14 cellular contexts compared by ENCODE assay signal in genomic region chr3:66487475-66487874, GRCh38. TPM values are rescaled to one million over a fixed set of nuclear protein-coding genes. Genes with fewer than 3 reads are reported as not detected.
A peak's percentile ranks its signal among the peaks of the same experiment; 100 is the strongest.
DNase-seq lines count a peak whose midpoint lies in the region; ATAC-seq, FAIRE-seq and TF ChIP-seq lines count a peak whose summit lies in the region.
"Had no signal": no experiment of that assay in that cellular context is flagged by ENCODE, and none has a peak within 500 bp of the region (broad histone marks: within the 10 kb centered on the region; RNA-seq: fewer than 3 reads in every experiment).

No MANE protein-coding gene starts in this region.

- TF ChIP-seq CTCF in left ventricle myocardium inferior (IDR thresholded peaks at IDR 0.05; ENCODE audit: borderline replicate concordance) (no peak), bronchial epithelial cell (IDR thresholded peaks at IDR 0.05; ENCODE audit: insufficient read depth, low read length, severe bottlenecking) (no peak), uterus (IDR thresholded peaks at IDR 0.05) (no peak), omental fat pad (IDR thresholded peaks at IDR 0.05) (no peak)

- no peaks in the 10 kb centered on the region for H3K36me3 ChIP-seq in left ventricle myocardium inferior
- H3K36me3 ChIP-seq in bronchial epithelial cell (ENCODE audit: control insufficient read depth, insufficient read depth, low read length): no peaks in the 10 kb centered on the region
- H3K36me3 ChIP-seq in mesodermal cell (ENCODE audit: control insufficient read depth, insufficient read depth, low read length): no peaks in the 10 kb centered on the region
- H3K36me3 ChIP-seq in uterus: no peaks in the 10 kb centered on the region
- H3K36me3 ChIP-seq: WERI-Rb-1 had no signal

- H3K4me3 ChIP-seq in left ventricle myocardium inferior: no peak overlapping the region
- no peak overlapping the region for H3K4me3 ChIP-seq in bronchial epithelial cell (ENCODE audit: low read depth, low read length)
- no peak overlapping the region for H3K4me3 ChIP-seq in mesodermal cell (ENCODE audit: extremely low read depth, insufficient read depth, low read length, poor library complexity, severe bottlenecking)
- H3K4me3 ChIP-seq in uterus: no peak overlapping the region

- H3K4me1 ChIP-seq in left ventricle myocardium inferior: peaks cover 89% of the 10 kb centered on the region
- peaks cover 62% of the 10 kb centered on the region for H3K4me1 ChIP-seq in mesodermal cell (ENCODE audit: control insufficient read depth, insufficient read depth, low read length, poor library complexity, severe bottlenecking)
- H3K4me1 ChIP-seq in uterus: peaks cover under 1 to 14% of the 10 kb centered on the region in 2 donors

- ATAC-seq in left cardiac atrium (no peak), esophagus mucosa (no peak), omental fat pad (ENCODE audit: low FRiP score) (no peak), GM19035 (IDR thresholded peaks at IDR 0.05; ENCODE audit: unreplicated experiment) (no peak)

- H3K27me3 ChIP-seq in left ventricle myocardium inferior (ENCODE audit: low read depth): no peaks in the 10 kb centered on the region
- no peaks in the 10 kb centered on the region for H3K27me3 ChIP-seq in bronchial epithelial cell (ENCODE audit: control insufficient read depth, insufficient read depth, low read length)
- no peaks in the 10 kb centered on the region for H3K27me3 ChIP-seq in uterus

- intact Hi-C loops in left ventricle myocardium inferior (cut with micrococcal nuclease): no loop called here
- intact Hi-C loops in left cardiac atrium (cut with DNase I): no loop called here
- intact Hi-C loops in uterus (cut with DNase I; ENCODE audit: low total_unique reads): no loop called here

- H3K27ac ChIP-seq in left ventricle myocardium inferior (replicated peaks) (peak overlapping the region; percentile 91), mesodermal cell (ENCODE audit: low read depth, low read length, severe bottlenecking) (peak overlapping the region; percentile 54), uterus (peak overlapping the region; percentile 84 to 88)
- H3K27ac ChIP-seq: WERI-Rb-1 had no signal

- TF ChIP-seq POLR2A in uterus (IDR thresholded peaks at IDR 0.05): no peak

- WGBS in mesodermal cell (ENCODE audit: insufficient coverage in 2 of 2), 2 experiments: 73 to 77% methylated on average over 5 of the region's 5 CpGs

- FAIRE-seq in bronchial epithelial cell (lab: Jason Lieb, UNC): peak; percentile 47

- H3K9me3 ChIP-seq in left ventricle myocardium inferior (replicated peaks) (no peaks in the 10 kb centered on the region), mesodermal cell (ENCODE audit: control insufficient read depth, low read length) (no peaks in the 10 kb centered on the region), uterus (no peaks in the 10 kb centered on the region)

- DNase-seq in left ventricle myocardium inferior: no peak
- DNase-seq in left cardiac atrium: no peak
- DNase-seq in bronchial epithelial cell (ENCODE audit: low read depth): no peak
- no peak for DNase-seq in uterus
- DNase-seq in omental fat pad (ENCODE audit: low spot score): no peak
- DNase-seq: activated effector memory CD4-positive, alpha-beta T cell treated with Interleukin-2 at 50 U/mL for 16 hours; effector CD8-positive, alpha-beta T cell; NCI-H524 treated with DMSO at 0.1 percent for 48 hours; SIG-M5; stimulated activated CD4-positive, alpha-beta T cell treated with anti-CD3 and anti-CD28 coated beads, Interleukin-2, amount 100 ng/mL, for 48 hours; WERI-Rb-1 had no signal

RNA-seq across cellular contexts. Expression of gene LRIG1, which starts 13.3 kb away (rescaled TPM):
- total RNA-seq in left ventricle myocardium inferior (137 TPM), left cardiac atrium (100 to 1,000 TPM in 1 of 2 donors, 10 to 100 TPM in 1; 88.8 to 115 TPM), bronchial epithelial cell (11.6 and 30.9 TPM in 2 replicates), uterus (100 to 1,000 TPM in 2 of 4 donors, 10 to 100 TPM in 2; 20.9 to 108 (median 69.6) TPM), esophagus mucosa (10.9 TPM), omental fat pad (10 to 100 TPM; 44.2 to 96.2 (median 57.6) TPM)
- polyA plus RNA-seq in mesodermal cell (2013, experiment 1 of 2): 22.6 TPM
- 15.3 TPM for polyA plus RNA-seq in mesodermal cell (2013, experiment 2 of 2)
